Comparison of ENCODE assay signal across 21 cellular contexts in the genomic region with DNA sequence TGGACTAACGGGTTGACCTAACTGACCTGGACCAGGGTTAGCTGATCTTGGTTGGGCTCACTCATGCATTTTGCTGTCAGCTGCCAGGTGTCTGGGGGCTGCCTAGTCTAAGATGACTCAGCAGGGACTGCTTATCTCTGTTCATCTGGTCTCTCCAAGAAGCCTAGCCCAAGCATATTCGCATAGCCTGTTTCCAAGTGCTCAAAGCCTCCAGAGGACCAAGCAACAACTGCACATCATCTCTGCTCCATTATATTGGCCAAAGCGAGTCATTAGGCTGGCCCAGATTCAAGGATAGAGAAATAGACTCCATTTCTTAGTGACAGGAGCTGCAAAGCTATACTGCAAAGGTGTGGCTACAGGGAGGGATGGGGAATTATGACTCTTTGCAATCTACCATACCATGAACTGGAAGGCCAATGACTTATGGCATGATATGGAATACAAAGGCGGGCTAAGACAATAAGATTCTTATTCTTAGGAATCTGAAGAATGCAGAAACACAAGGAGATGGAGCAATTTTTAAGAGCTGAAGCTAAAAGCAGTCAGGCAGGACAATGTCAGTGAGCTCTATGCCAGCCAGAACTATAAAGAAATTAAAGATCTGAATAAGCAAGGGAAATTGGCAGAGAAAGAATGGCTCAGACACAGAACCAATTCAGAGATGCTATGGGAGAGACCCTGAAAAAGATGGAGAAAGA.
DNase-seq lines count a peak whose midpoint lies in the region; ATAC-seq lines count a peak whose summit lies in the region.
"Had no signal": no experiment of that assay in that cellular context is flagged by ENCODE, and none has a peak within 500 bp of the region (broad histone marks: within the 10 kb centered on the region; RNA-seq: fewer than 3 reads in every experiment).

No MANE protein-coding gene starts in this region.

- no peaks in the 10 kb centered on the region for H3K9me3 ChIP-seq in SJCRH30 (replicated peaks)

- no peak for ATAC-seq in HG03045 (IDR thresholded peaks at IDR 0.05; ENCODE audit: unreplicated experiment)
- no peak for ATAC-seq in HG03520 (IDR thresholded peaks at IDR 0.05; ENCODE audit: unreplicated experiment)
- ATAC-seq: activated naive CD8-positive, alpha-beta T cell treated with anti-CD3 and anti-CD28 coated beads, Interleukin-2, amount 50 U/mL, for 24 hours had no signal

- no peak overlapping the region for H3K27ac ChIP-seq in SJCRH30
- H3K27ac ChIP-seq: C4-2B, spleen, VCaP had no signal

- no peaks in the 10 kb centered on the region for H3K36me3 ChIP-seq in SJCRH30
- H3K36me3 ChIP-seq: spleen had no signal

- H3K4me3 ChIP-seq in SJCRH30 = no peak overlapping the region
- H3K4me3 ChIP-seq: spleen had no signal

- peak; percentile 59 for DNase-seq in A172 (ENCODE audit: low spot score)
- peak; percentile 43 for DNase-seq in HS-5 (ENCODE audit: low read depth)
- DNase-seq in SJCRH30 = peak; percentile 25 to 27
- DNase-seq in foreskin melanocyte = peak; percentile 37
- DNase-seq in GDM1 (lab: John Stamatoyannopoulos, UW) = no peak
- no peak for DNase-seq in anterior cingulate cortex (lab: John Stamatoyannopoulos, UW)
- DNase-seq: activated CD4-positive, alpha-beta T cell treated with anti-CD3 and anti-CD28 coated beads, Interleukin-2, amount 10 ng/mL, durations not matched to agents 7 days and 5 days; activated effector memory CD4-positive, alpha-beta T cell treated with Interleukin-2 at 50 U/mL for 16 hours; activated naive CD8-positive, alpha-beta T cell treated with anti-CD3 and anti-CD28 coated beads, Interleukin-2, amount 50 U/mL, for 24 hours; H9; mammary epithelial cell; NCI-H1105; NCI-H2107; NCI-H524 treated with DMSO at 0.1 percent for 48 hours; occipital lobe; SHP77; spleen had no signal

- H3K4me1 ChIP-seq in SJCRH30 = peaks cover 23% of the 10 kb centered on the region
- H3K4me1 ChIP-seq: spleen had no signal

- H3K27me3 ChIP-seq in SJCRH30 = no peaks in the 10 kb centered on the region
- H3K27me3 ChIP-seq: spleen had no signal

Comparison
In these comparisons a context has a peak if more than half of its experiments do, and no peak if none do; other contexts are left out.
1. DNase-seq: peak in A172 (single experiment), HS-5 (single experiment), SJCRH30 (2 of 2) and foreskin melanocyte (single experiment); none in GDM1 (single experiment) and anterior cingulate cortex (0 of 58).